Comparison of ENCODE assay signal across 8 cellular contexts in the genomic region with DNA sequence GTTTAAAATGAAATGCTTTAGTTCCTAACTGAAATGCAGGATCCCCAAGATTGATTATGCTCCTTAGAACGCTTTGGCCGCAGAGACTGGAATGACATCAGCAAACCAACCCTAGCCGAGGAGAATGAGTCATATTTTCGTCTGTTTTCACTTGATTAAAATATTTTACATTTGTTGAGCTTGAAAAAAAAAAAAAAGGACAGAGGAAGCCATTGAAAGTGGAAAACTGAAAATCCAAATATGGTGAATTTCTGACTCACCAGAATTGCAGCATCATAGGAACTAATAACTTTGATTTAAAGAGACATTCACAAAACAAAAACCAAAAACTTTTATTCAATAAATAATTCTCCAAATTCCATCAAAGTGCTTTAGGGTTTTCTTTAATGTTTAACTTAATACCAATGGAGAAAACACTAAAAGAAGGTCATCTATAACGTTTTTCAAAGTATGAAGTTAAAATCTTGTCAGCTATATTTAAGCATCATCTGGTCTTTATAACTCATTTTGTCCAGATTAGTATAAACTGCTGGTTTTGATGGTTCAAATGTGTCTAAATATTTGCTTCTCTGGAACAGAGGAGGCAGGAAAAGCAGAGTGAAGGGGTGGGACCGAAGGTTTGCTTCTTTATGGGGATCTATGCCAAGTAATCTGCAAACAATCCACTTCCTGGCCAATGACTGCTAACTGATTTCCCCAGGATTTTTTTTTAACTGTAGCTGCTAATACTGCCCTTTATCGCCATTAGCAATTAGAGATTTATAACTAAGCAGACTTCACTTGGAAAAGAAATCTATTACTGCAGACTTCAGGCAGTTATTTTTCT. TPM values are rescaled to one million over a fixed set of nuclear protein-coding genes. Genes with fewer than 3 reads are reported as not detected.
A peak's percentile ranks its signal among the peaks of the same experiment; 100 is the strongest.
DNase-seq lines count a peak whose midpoint lies in the region; ATAC-seq, FAIRE-seq and TF ChIP-seq lines count a peak whose summit lies in the region.

No MANE protein-coding gene starts in this region.

- dilution Hi-C loops in mammary epithelial cell (cut with HindIII; ENCODE audit: low sequenced_read_pairs) = no loop called here

- H2AFZ ChIP-seq in mammary epithelial cell (ENCODE audit: low read depth, low read length) (peak overlapping the region; percentile 89), Karpas-422 (ENCODE audit: low read length) (no peak overlapping the region)

- POLR2A ChIA-PET in A549 (lab: Yijun Ruan, JAX) = interaction anchor here (0.5 to 2.4 kb wide), 9 partner anchors 9 to 919 kb away, joined by 3 to 23 read pairs (median 3); partner anchors contain the start of genes COL5A2 and GULP1

- 4% methylated on average over 7 of the region's 7 CpGs for WGBS in A549 (ENCODE audit: missing lambda C conversion rate)
- 2% methylated on average over 7 of the region's 7 CpGs for WGBS in mammary epithelial cell (ENCODE audit: low coverage, missing lambda C conversion rate)
- WGBS in mesodermal cell (ENCODE audit: insufficient coverage in 2 of 2), 2 experiments = 47 to 54% methylated on average over 2 to 3 of the region's 7 CpGs

- no peaks in the 10 kb centered on the region for H3K27me3 ChIP-seq in mammary epithelial cell (ENCODE audit: insufficient read depth, low read length)
- H3K27me3 ChIP-seq in Karpas-422 (ENCODE audit: low read length) = no peaks in the 10 kb centered on the region

- H4K20me1 ChIP-seq in mammary epithelial cell (ENCODE audit: insufficient read depth, low read length) (no peaks in the 10 kb centered on the region), Karpas-422 (ENCODE audit: insufficient read depth, low read depth, low read length) (no peaks in the 10 kb centered on the region)

- H3K9me3 ChIP-seq in A549 (no peaks in the 10 kb centered on the region), mammary epithelial cell (replicated peaks; ENCODE audit: insufficient read depth, low read length) (no peaks in the 10 kb centered on the region), mesodermal cell (ENCODE audit: control insufficient read depth, low read length) (no peaks in the 10 kb centered on the region), Karpas-422 (ENCODE audit: low read length) (no peaks in the 10 kb centered on the region)

- no TSS peak for BruUV-seq in mammary epithelial cell (replicated peaks; lab: Mats Ljungman, UMichigan)

- TF ChIP-seq POLR2A in A549 (IDR thresholded peaks at IDR 0.05; ENCODE audit: low read length) = no peak

- H3K79me2 ChIP-seq in mammary epithelial cell (ENCODE audit: insufficient read depth, low read length) = no peaks in the 10 kb centered on the region
- H3K79me2 ChIP-seq in Karpas-422 (ENCODE audit: low read length) = no peaks in the 10 kb centered on the region

- peaks cover 75% of the 10 kb centered on the region for H3K4me1 ChIP-seq in A549
- peaks cover 16% of the 10 kb centered on the region for H3K4me1 ChIP-seq in mammary epithelial cell (ENCODE audit: insufficient read depth, low read length)
- H3K4me1 ChIP-seq in mesodermal cell (ENCODE audit: control insufficient read depth, insufficient read depth, low read length, poor library complexity, severe bottlenecking) = peaks cover 33% of the 10 kb centered on the region
- H3K4me1 ChIP-seq in Karpas-422 (ENCODE audit: low read length) = no peaks in the 10 kb centered on the region

- H3K4me2 ChIP-seq in A549 = peak overlapping the region; percentile 84
- H3K4me2 ChIP-seq in mammary epithelial cell (ENCODE audit: insufficient read depth, low read depth, low read length) = peak overlapping the region; percentile 83
- no peak overlapping the region for H3K4me2 ChIP-seq in Karpas-422 (ENCODE audit: low read depth, low read length, poor library complexity, severe bottlenecking)

- TF ChIP-seq RAD21 in A549 (conservative IDR thresholded peaks at IDR 0.05 in 1 of 2, IDR thresholded peaks at IDR 0.05 in 1 of 2) = peak; percentile 9 to 23; a peak in 4 of 5 replicates

- in situ Hi-C loops in mammary epithelial cell (cut with MboI; ENCODE audit: low sequenced_read_pairs in 2 of 2) = no loop called here

- peak overlapping the region; percentile 29; the same call in 2 of the 3 replicates for H3K4me3 ChIP-seq in A549
- peak overlapping the region in 2 of 3 experiments; percentile 26 to 46 for H3K4me3 ChIP-seq in mammary epithelial cell (replicated peaks in 1 of 3; ENCODE audit: insufficient read depth in 1 of 3, low read depth in 2 of 3, low read length in 3 of 3)
- H3K4me3 ChIP-seq in mesodermal cell (ENCODE audit: extremely low read depth, insufficient read depth, low read length, poor library complexity, severe bottlenecking) = no peak overlapping the region
- H3K4me3 ChIP-seq in Karpas-422 (ENCODE audit: low read length) = no peak overlapping the region

- ATAC-seq in A549 = peak; percentile 81 to 82

- intact Hi-C loops in mammary epithelial cell (cut with micrococcal nuclease) = loop anchor here (1.0 to 2.0 kb wide), 2 partner anchors 23 to 32 kb away; partner anchors contain the start of gene COL5A2

- peak overlapping the region; percentile 91 to 95 for H3K27ac ChIP-seq in A549
- peak overlapping the region; percentile 96 for H3K27ac ChIP-seq in mammary epithelial cell (ENCODE audit: insufficient read depth, low read depth, low read length)
- H3K27ac ChIP-seq in mesodermal cell (ENCODE audit: low read depth, low read length, severe bottlenecking) = peak overlapping the region; percentile 91
- no peak overlapping the region for H3K27ac ChIP-seq in Karpas-422 (ENCODE audit: low read length)

- no peak for FAIRE-seq in A549 (lab: Jason Lieb, UNC)

- H3K36me3 ChIP-seq in mammary epithelial cell (ENCODE audit: insufficient read depth, low read length) (no peaks in the 10 kb centered on the region), mesodermal cell (ENCODE audit: control insufficient read depth, insufficient read depth, low read length) (no peaks in the 10 kb centered on the region), Karpas-422 (ENCODE audit: insufficient read depth, low read length) (no peaks in the 10 kb centered on the region)

- TF ChIP-seq CTCF in A549 (IDR thresholded peaks at IDR 0.05) (no peak), mammary epithelial cell (conservative IDR thresholded peaks at IDR 0.05 in 1 of 2, IDR thresholded peaks at IDR 0.05 in 1 of 2; ENCODE audit: extremely low read depth in 1 of 2, insufficient read depth in 1 of 2, low read depth in 1 of 2, low read length in 2 of 2) (no peak)

- peak in 1 of 2 experiments; percentile 46; a peak in 2 of 5 replicates for TF ChIP-seq EP300 in A549 (IDR thresholded peaks at IDR 0.05)

- H3K9me2 ChIP-seq in Karpas-422 (replicated peaks; ENCODE audit: insufficient read depth, low read length) = no peaks in the 10 kb centered on the region

- CTCF ChIA-PET in A549 (lab: Yijun Ruan, JAX) = interaction anchor here (1.0 to 1.7 kb wide), 6 partner anchors 10 to 78 kb away, joined by 3 to 8 read pairs (median 4); no protein-coding TSS in a partner anchor
- CTCF ChIA-PET in mammary epithelial cell (lab: Charles Lee; ENCODE audit: low non-redundant PET) = interaction anchor here (0.7 to 1.1 kb wide), 2 partner anchors 32 to 58 kb away, joined by 4 read pairs; no protein-coding TSS in a partner anchor

- H3K9ac ChIP-seq in mammary epithelial cell (ENCODE audit: insufficient read depth, low read length) (peak overlapping the region; percentile 72), Karpas-422 (ENCODE audit: low read length) (no peak overlapping the region)

- DNase-seq in A549 (ENCODE audit: low read depth in 1 of 2, low spot score in 1 of 2) (peak; percentile 41 to 89), HT-29 (ENCODE audit: low spot score) (peak; percentile 27), mammary epithelial cell (peak; percentile 90), NCI-H187 treated with DMSO at 0.1 percent for 48 hours (lab: John Stamatoyannopoulos, UW) (no peak), NCI-H2196 (lab: John Stamatoyannopoulos, UW; ENCODE audit: unreplicated experiment) (no peak), ureter (ENCODE audit: low spot score) (no peak), Karpas-422 (no peak)

TF ChIP-seq in A549, 52 proteins besides CTCF, POLR2A, EP300 and RAD21 (continues in another document):
- TF ChIP-seq TP53 (CRISPR knock-in tag; IDR thresholded peaks at IDR 0.05) = no peak
- no peak for TF ChIP-seq KDM1A (IDR thresholded peaks at IDR 0.05; ENCODE audit: low read depth)
- TF ChIP-seq CBX2 (IDR thresholded peaks at IDR 0.05; ENCODE audit: borderline replicate concordance, low read depth) = no peak
- no peak for TF ChIP-seq CHD2 (IDR thresholded peaks at IDR 0.05; ENCODE audit: low read length, partially characterized antibody)
- TF ChIP-seq, protein P1, sequence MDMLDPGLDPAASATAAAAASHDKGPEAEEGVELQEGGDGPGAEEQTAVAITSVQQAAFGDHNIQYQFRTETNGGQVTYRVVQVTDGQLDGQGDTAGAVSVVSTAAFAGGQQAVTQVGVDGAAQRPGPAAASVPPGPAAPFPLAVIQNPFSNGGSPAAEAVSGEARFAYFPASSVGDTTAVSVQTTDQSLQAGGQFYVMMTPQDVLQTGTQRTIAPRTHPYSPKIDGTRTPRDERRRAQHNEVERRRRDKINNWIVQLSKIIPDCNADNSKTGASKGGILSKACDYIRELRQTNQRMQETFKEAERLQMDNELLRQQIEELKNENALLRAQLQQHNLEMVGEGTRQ (IDR thresholded peaks at IDR 0.05) = no peak
- no peak for TF ChIP-seq EHF (CRISPR knock-in tag; IDR thresholded peaks at IDR 0.05)
- no peak for TF ChIP-seq E2F6 (IDR thresholded peaks at IDR 0.05; ENCODE audit: borderline replicate concordance, low read depth)

RNA-seq across cellular contexts. Expression of gene COL5A2, which starts 30.9 kb away (rescaled TPM):
- polyA plus RNA-seq in A549 (2011; rRNA removed) = 215 and 244 TPM in 2 replicates
- polyA plus RNA-seq in A549 (2012; cell fraction: cytosol; rRNA removed) = 66.7 and 70.8 TPM in 2 replicates
- 138 and 156 TPM in 2 replicates for polyA plus RNA-seq in A549 (2012; cell fraction: nucleus; rRNA removed)
- polyA plus RNA-seq in A549 (2017; fragmentation: RNase III; extraction: RNeasy Plus Mini Kit Qiagen cat#74134 plus additional on column Dnase treatment) = 114 to 156 TPM (median 152 TPM) in 3 replicates
- polyA minus RNA-seq in A549 (2011; rRNA and poly(A)+ RNA removed) = 199 and 285 TPM in 2 replicates
- total RNA-seq in HT-29 (2014; rRNA removed; shearing (Covaris generic)) = 0.21 TPM in 1 of 2 replicates, not detected in the other
- 10 to 100 TPM in 1 of 2 donors, 1 to 10 TPM in 1; 9.6 to 51.7 TPM for total RNA-seq in mammary epithelial cell
- 13.3 TPM for polyA plus RNA-seq in mammary epithelial cell
- polyA minus RNA-seq in mammary epithelial cell = 25.6 TPM
- 240 TPM for polyA plus RNA-seq in mesodermal cell (2013, experiment 1 of 2)
- polyA plus RNA-seq in mesodermal cell (2013, experiment 2 of 2) = 213 TPM
- total RNA-seq in ureter = 21.8 TPM
- 0.67 and 3.0 TPM in 2 replicates for total RNA-seq in Karpas-422 (2014; rRNA removed; shearing (Covaris generic); ENCODE audit: low replicate concordance)

Comparison
In these comparisons a context has a peak if more than half of its experiments do, and no peak if none do; other contexts are left out.
1. DNase-seq: peak in A549 (2 of 2), HT-29 (single experiment) and mammary epithelial cell (single experiment); none in NCI-H187 treated with DMSO at 0.1 percent for 48 hours (single experiment), NCI-H2196 (single experiment), ureter (single experiment) and Karpas-422 (single experiment).
2. H3K4me3 ChIP-seq: peak in A549 (single experiment) and mammary epithelial cell (2 of 3); none in mesodermal cell (single experiment) and Karpas-422 (single experiment).